1 cellular context compared by ENCODE assay signal in genomic region chr18:41954827-41955613, GRCh38.
A peak's percentile ranks its signal among the peaks of the same experiment; 100 is the strongest.
TF ChIP-seq lines count a peak whose summit lies in the region.

Gene PIK3C3, plus strand, starts transcription at chr18:41955234. Its CDS starts 58 bp downstream, at chr18:41955292.

TF ChIP-seq in SK-N-SH, 30 proteins besides CTCF, POLR2A, EP300 and RAD21 (continued from another document):
- TF ChIP-seq, protein P1, sequence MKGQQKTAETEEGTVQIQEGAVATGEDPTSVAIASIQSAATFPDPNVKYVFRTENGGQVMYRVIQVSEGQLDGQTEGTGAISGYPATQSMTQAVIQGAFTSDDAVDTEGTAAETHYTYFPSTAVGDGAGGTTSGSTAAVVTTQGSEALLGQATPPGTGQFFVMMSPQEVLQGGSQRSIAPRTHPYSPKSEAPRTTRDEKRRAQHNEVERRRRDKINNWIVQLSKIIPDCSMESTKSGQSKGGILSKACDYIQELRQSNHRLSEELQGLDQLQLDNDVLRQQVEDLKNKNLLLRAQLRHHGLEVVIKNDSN (IDR thresholded peaks at IDR 0.05; ENCODE audit: borderline replicate concordance, low read depth) = peak; percentile 15; the same call in 1 of the 2 replicates
- peak; percentile 71; the same call in 1 of the 2 replicates for TF ChIP-seq SIN3A (IDR thresholded peaks at IDR 0.05; ENCODE audit: borderline replicate concordance, low read depth, low read length)
- TF ChIP-seq POLR2AphosphoS5 (IDR thresholded peaks at IDR 0.05; ENCODE audit: low read depth, low read length) = peak; percentile 74; the same call in 1 of the 2 replicates
- TF ChIP-seq, protein P2, sequence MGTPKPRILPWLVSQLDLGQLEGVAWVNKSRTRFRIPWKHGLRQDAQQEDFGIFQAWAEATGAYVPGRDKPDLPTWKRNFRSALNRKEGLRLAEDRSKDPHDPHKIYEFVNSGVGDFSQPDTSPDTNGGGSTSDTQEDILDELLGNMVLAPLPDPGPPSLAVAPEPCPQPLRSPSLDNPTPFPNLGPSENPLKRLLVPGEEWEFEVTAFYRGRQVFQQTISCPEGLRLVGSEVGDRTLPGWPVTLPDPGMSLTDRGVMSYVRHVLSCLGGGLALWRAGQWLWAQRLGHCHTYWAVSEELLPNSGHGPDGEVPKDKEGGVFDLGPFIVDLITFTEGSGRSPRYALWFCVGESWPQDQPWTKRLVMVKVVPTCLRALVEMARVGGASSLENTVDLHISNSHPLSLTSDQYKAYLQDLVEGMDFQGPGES (IDR thresholded peaks at IDR 0.05; ENCODE audit: low read depth, low read length) = no peak
- peak; percentile 94 for TF ChIP-seq GABPA (IDR thresholded peaks at IDR 0.05; ENCODE audit: low read depth)
